ENCODE assay signal across 16 cellular contexts in the genomic region with DNA sequence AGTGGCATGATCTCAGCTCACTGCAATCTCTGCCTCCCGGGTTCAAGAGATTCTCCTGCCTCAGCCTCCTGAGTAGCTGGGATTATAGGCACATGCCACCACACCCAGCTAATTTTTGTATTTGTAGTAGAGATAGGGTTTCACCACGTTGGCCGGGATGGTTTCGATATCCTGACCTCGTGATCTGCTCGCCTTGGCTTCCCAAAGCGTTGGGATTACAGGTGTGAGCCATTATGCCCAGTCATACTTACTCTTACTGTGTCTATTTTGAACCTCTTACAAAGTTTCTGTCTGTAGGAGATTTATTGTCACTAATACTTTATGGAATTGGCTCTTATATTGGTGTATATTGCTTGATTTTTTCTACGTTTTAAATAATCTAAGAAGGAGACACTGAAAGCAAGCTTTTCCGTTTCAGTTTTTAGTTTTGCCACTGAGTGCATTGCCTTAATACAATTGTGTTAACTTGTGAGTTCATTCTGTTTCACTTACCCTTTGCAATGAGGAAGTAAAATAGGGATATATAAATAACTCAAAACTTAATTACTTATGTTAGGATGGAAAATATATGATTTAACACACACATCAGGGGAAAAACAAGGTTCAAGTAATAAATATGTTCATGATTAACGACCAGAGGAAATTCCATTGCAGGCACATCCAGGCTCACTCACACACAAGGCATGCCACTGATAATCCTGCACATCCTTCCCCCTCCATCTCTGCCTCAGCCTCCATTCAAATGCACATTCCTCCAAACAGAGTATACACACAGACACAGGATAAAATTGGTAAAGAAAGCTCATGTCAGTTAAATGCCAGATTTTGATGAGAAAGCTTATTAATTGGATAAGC.
DNase-seq lines count a peak whose midpoint lies in the region; ATAC-seq and TF ChIP-seq lines count a peak whose summit lies in the region.
"Had no signal": no experiment of that assay in that cellular context is flagged by ENCODE, and none has a peak within 500 bp of the region (broad histone marks: within the 10 kb centered on the region; RNA-seq: fewer than 3 reads in every experiment).

No MANE protein-coding gene starts in this region.

- intact Hi-C loops in heart right ventricle (cut with DNase I) = no loop called here

- TF ChIP-seq CTCF in heart right ventricle (IDR thresholded peaks at IDR 0.05) = no peak

- H3K4me3 ChIP-seq in H7 (ENCODE audit: insufficient read depth, low read depth, low read length) (no peak overlapping the region), adipocyte (ENCODE audit: low read length) (no peak overlapping the region), heart right ventricle (no peak overlapping the region)
- H3K4me3 ChIP-seq: SK-N-MC, tibial nerve had no signal

- 72 to 78% methylated on average over 10 of the region's 10 CpGs for WGBS in heart right ventricle, 2 donors

- H3K27me3 ChIP-seq in H7 (ENCODE audit: control insufficient read depth, insufficient read depth, low read length) (no peaks in the 10 kb centered on the region), adipocyte (replicated peaks; ENCODE audit: control insufficient read depth, insufficient read depth, low read length) (no peaks in the 10 kb centered on the region), heart right ventricle (no peaks in the 10 kb centered on the region)
- H3K27me3 ChIP-seq: tibial nerve had no signal

- no peaks in the 10 kb centered on the region for H3K9me3 ChIP-seq in adipocyte (ENCODE audit: control insufficient read depth, low read length)
- peaks cover 0 to 4% (median 0%) of the 10 kb centered on the region in 11 donors for H3K9me3 ChIP-seq in heart right ventricle
- H3K9me3 ChIP-seq: tibial nerve had no signal

- H3K4me1 ChIP-seq in adipocyte (ENCODE audit: control insufficient read depth, insufficient read depth, low read length) (peaks cover 31% of the 10 kb centered on the region), heart right ventricle (peaks cover 0 to 7% (median 0%) of the 10 kb centered on the region in 9 donors)

- H3K9ac ChIP-seq in adipocyte (ENCODE audit: low read length) = peak overlapping the region; percentile 67

- no peaks in the 10 kb centered on the region for H3K36me3 ChIP-seq in H7 (replicated peaks; ENCODE audit: control insufficient read depth, insufficient read depth, low read length)
- no peaks in the 10 kb centered on the region for H3K36me3 ChIP-seq in adipocyte (ENCODE audit: control insufficient read depth, insufficient read depth, low read length, severe bottlenecking)
- no peaks in the 10 kb centered on the region for H3K36me3 ChIP-seq in heart right ventricle
- H3K36me3 ChIP-seq: tibial nerve had no signal

- DNase-seq in A172 (ENCODE audit: low spot score) (peak; percentile 72), H7 (peak; percentile 8), adipocyte (ENCODE audit: low read depth) (peak; percentile 62), iris pigment epithelial cell (ENCODE audit: low read depth) (peak; percentile 89), heart right ventricle (no peak)
- DNase-seq: activated CD4-positive, CD25-positive, alpha-beta regulatory T cell treated with anti-CD3 and anti-CD28 coated beads, Interleukin-2, amount 50 U/mL, for 72 hours; activated T-cell treated with anti-CD3 and anti-CD28 coated beads, Interleukin-2, amount 50 U/mL, for 4 hours; aorta; endodermal cell; NCI-H1417; small intestine had no signal

- no peak for ATAC-seq in GM18907 (IDR thresholded peaks at IDR 0.05; ENCODE audit: unreplicated experiment)
- ATAC-seq in heart right ventricle = no peak
- no peak for ATAC-seq in GM19397 (IDR thresholded peaks at IDR 0.05; ENCODE audit: unreplicated experiment)
- no peak for ATAC-seq in GM21619 (IDR thresholded peaks at IDR 0.05; ENCODE audit: unreplicated experiment)
- ATAC-seq: activated T-cell treated with anti-CD3 and anti-CD28 coated beads, Interleukin-2, amount 50 U/mL, for 4 hours had no signal

- H3K27ac ChIP-seq in heart right ventricle = no peak overlapping the region
- H3K27ac ChIP-seq: SK-N-MC, tibial nerve had no signal

Comparison
In these comparisons a context has a peak if more than half of its experiments do, and no peak if none do; other contexts are left out.
1. DNase-seq: peak in A172 (single experiment), H7 (single experiment), adipocyte (single experiment) and iris pigment epithelial cell (single experiment); none in heart right ventricle (0 of 2).